1 cellular context compared by ENCODE assay signal in genomic region chr4:67721770-67722597, GRCh38.
TF ChIP-seq lines count a peak whose summit lies in the region.

No MANE protein-coding gene starts in this region.

TF ChIP-seq in K562, 482 proteins besides CTCF, POLR2A, EP300 and RAD21 (continued from another document and continues in another):
- TF ChIP-seq ZNF407 (IDR thresholded peaks at IDR 0.05; ENCODE audit: low read depth) (no peak), E2F4 (CRISPR knock-in tag; IDR thresholded peaks at IDR 0.05; ENCODE audit: low read depth) (no peak), BCL6 (CRISPR knock-in tag; IDR thresholded peaks at IDR 0.05) (peak; percentile 100), POU5F1 (IDR thresholded peaks at IDR 0.05; ENCODE audit: borderline replicate concordance, low read depth, low read length, partially characterized antibody) (no peak), HNRNPLL (IDR thresholded peaks at IDR 0.05; ENCODE audit: low read depth, low read length, poor library complexity, severe bottlenecking) (no peak), KAT7 (CRISPR knock-in tag; IDR thresholded peaks at IDR 0.05; ENCODE audit: borderline replicate concordance) (no peak), ZNF589 (CRISPR knock-in tag; IDR thresholded peaks at IDR 0.05; ENCODE audit: low read depth) (peak; percentile 100), DIDO1 (tag; IDR thresholded peaks at IDR 0.05; ENCODE audit: low read depth) (peak; percentile 100), ATF6 (CRISPR knock-in tag; IDR thresholded peaks at IDR 0.05) (no peak), NFIC (IDR thresholded peaks at IDR 0.05) (peak; percentile 26; the same call in 1 of the 2 replicates), MAFK (IDR thresholded peaks at IDR 0.05; ENCODE audit: low read length) (no peak), PHF20 (IDR thresholded peaks at IDR 0.05; ENCODE audit: partially characterized antibody) (no peak), ZNF316 (IDR thresholded peaks at IDR 0.05) (no peak), CHCHD3 (CRISPR knock-in tag; IDR thresholded peaks at IDR 0.05) (peak; percentile 97), ADNP (tag; IDR thresholded peaks at IDR 0.05) (peak; percentile 74; the same call in 1 of the 2 replicates), TAF7 (tag; IDR thresholded peaks at IDR 0.05) (peak; percentile 100), MAFF (IDR thresholded peaks at IDR 0.05; ENCODE audit: low read length) (no peak), ZNF699 (CRISPR knock-in tag; IDR thresholded peaks at IDR 0.05; ENCODE audit: insufficient replicate concordance) (peak; percentile 99), AFF4 (CRISPR knock-in tag; IDR thresholded peaks at IDR 0.05) (0 out of 2 replicates have a peak, but pooled peaks have one; percentile 32), NFRKB (IDR thresholded peaks at IDR 0.05; ENCODE audit: low read depth) (peak; percentile 73), PHTF2 (CRISPR knock-in tag; IDR thresholded peaks at IDR 0.05) (peak; percentile 99), CTBP1 (IDR thresholded peaks at IDR 0.05; ENCODE audit: borderline replicate concordance) (peak; percentile 63; the same call in 1 of the 2 replicates), PRPF4 (IDR thresholded peaks at IDR 0.05; ENCODE audit: insufficient read depth, low read depth, low read length, poor library complexity, severe bottlenecking) (no peak), PML (IDR thresholded peaks at IDR 0.05; ENCODE audit: low read length) (peak; percentile 51), FOXJ2 (tag; IDR thresholded peaks at IDR 0.05) (peak; percentile 93), RBBP5 (IDR thresholded peaks at IDR 0.05; ENCODE audit: borderline replicate concordance, insufficient read depth, low read length, poor library complexity, severe bottlenecking) (peak; percentile 17), RBFOX2 (IDR thresholded peaks at IDR 0.05; ENCODE audit: low read depth, low read length) (peak; percentile 40; the same call in 1 of the 2 replicates), ZNF436 (CRISPR knock-in tag; IDR thresholded peaks at IDR 0.05) (peak; percentile 69; the same call in 1 of the 2 replicates), TEAD2 (tag; IDR thresholded peaks at IDR 0.05) (peak; percentile 100), KLF13 (tag; IDR thresholded peaks at IDR 0.05; ENCODE audit: borderline replicate concordance, low read depth) (peak; percentile 100), ZNF133 (CRISPR knock-in tag; IDR thresholded peaks at IDR 0.05) (peak; percentile 99), ZNF23 (CRISPR knock-in tag; IDR thresholded peaks at IDR 0.05) (peak; percentile 99)
- TF ChIP-seq, protein P1, sequence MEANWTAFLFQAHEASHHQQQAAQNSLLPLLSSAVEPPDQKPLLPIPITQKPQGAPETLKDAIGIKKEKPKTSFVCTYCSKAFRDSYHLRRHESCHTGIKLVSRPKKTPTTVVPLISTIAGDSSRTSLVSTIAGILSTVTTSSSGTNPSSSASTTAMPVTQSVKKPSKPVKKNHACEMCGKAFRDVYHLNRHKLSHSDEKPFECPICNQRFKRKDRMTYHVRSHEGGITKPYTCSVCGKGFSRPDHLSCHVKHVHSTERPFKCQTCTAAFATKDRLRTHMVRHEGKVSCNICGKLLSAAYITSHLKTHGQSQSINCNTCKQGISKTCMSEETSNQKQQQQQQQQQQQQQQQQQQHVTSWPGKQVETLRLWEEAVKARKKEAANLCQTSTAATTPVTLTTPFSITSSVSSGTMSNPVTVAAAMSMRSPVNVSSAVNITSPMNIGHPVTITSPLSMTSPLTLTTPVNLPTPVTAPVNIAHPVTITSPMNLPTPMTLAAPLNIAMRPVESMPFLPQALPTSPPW (CRISPR knock-in tag; IDR thresholded peaks at IDR 0.05) = peak; percentile 96
- TF ChIP-seq, protein P2, sequence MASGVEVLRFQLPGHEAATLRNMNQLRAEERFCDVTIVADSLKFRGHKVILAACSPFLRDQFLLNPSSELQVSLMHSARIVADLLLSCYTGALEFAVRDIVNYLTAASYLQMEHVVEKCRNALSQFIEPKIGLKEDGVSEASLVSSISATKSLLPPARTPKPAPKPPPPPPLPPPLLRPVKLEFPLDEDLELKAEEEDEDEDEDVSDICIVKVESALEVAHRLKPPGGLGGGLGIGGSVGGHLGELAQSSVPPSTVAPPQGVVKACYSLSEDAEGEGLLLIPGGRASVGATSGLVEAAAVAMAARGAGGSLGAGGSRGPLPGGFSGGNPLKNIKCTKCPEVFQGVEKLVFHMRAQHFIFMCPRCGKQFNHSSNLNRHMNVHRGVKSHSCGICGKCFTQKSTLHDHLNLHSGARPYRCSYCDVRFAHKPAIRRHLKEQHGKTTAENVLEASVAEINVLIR (CRISPR knock-in tag; IDR thresholded peaks at IDR 0.05) = peak; percentile 98
- TF ChIP-seq, protein P3, sequence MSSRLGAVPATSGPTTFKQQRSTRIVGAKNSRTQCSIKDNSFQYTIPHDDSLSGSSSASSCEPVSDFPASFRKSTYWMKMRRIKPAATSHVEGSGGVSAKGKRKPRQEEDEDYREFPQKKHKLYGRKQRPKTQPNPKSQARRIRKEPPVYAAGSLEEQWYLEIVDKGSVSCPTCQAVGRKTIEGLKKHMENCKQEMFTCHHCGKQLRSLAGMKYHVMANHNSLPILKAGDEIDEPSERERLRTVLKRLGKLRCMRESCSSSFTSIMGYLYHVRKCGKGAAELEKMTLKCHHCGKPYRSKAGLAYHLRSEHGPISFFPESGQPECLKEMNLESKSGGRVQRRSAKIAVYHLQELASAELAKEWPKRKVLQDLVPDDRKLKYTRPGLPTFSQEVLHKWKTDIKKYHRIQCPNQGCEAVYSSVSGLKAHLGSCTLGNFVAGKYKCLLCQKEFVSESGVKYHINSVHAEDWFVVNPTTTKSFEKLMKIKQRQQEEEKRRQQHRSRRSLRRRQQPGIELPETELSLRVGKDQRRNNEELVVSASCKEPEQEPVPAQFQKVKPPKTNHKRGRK (tag; IDR thresholded peaks at IDR 0.05) = peak; percentile 50; the same call in 1 of the 2 replicates
